In genomic region chrX:103157511-103158316, GRCh38 we compare ENCODE assay signal across 9 cellular contexts. TPM values are rescaled to one million over a fixed set of nuclear protein-coding genes. Genes with fewer than 3 reads are reported as not detected.
DNase-seq lines count a peak whose midpoint lies in the region; ATAC-seq, FAIRE-seq and TF ChIP-seq lines count a peak whose summit lies in the region.
"Had no signal": no experiment of that assay in that cellular context is flagged by ENCODE, and none has a peak within 500 bp of the region (broad histone marks: within the 10 kb centered on the region; RNA-seq: fewer than 3 reads in every experiment).

No MANE protein-coding gene starts in this region.

- TF ChIP-seq CTCF in D721Med (IDR thresholded peaks at IDR 0.05; ENCODE audit: insufficient read depth, missing control alignments) (peak; percentile 56), kidney epithelial cell (IDR thresholded peaks at IDR 0.05; ENCODE audit: insufficient read depth, low read length, poor library complexity, severe bottlenecking) (peak; percentile 66)

- no peak for DNase-seq in D721Med (ENCODE audit: insufficient read length, low spot score)
- peak; percentile 7 for DNase-seq in NCI-H1105 (lab: John Stamatoyannopoulos, UW)
- DNase-seq in amniotic stem cell (lab: John Stamatoyannopoulos, UW), result peak; percentile 3
- no peak for DNase-seq in kidney epithelial cell (ENCODE audit: low read depth)

- no peak overlapping the region for H3K4me3 ChIP-seq in kidney epithelial cell (ENCODE audit: low read depth, low read length)

- H3K27me3 ChIP-seq in kidney epithelial cell (ENCODE audit: control insufficient read depth, insufficient read depth, low read length), result no peaks in the 10 kb centered on the region

- no peaks in the 10 kb centered on the region for H3K36me3 ChIP-seq in kidney epithelial cell (ENCODE audit: control insufficient read depth, insufficient read depth, low read length)

- FAIRE-seq in D721Med (lab: Jason Lieb, UNC), result no peak

- ATAC-seq in GM18858 (IDR thresholded peaks at IDR 0.05; ENCODE audit: unreplicated experiment) (peak; percentile 65), GM21447 (IDR thresholded peaks at IDR 0.05; ENCODE audit: unreplicated experiment) (no peak), HG02840 (IDR thresholded peaks at IDR 0.05; ENCODE audit: low FRiP score, unreplicated experiment) (no peak), HG03460 (IDR thresholded peaks at IDR 0.05; ENCODE audit: unreplicated experiment) (no peak)
- ATAC-seq: naive thymus-derived CD4-positive, alpha-beta T cell had no signal

RNA-seq across cellular contexts. Expression of gene BEX4, which starts 57.2 kb away (rescaled TPM):
- total RNA-seq in kidney epithelial cell, result 80.8 and 84.0 TPM in 2 replicates

Comparison
In these comparisons a context has a peak if more than half of its experiments do, and no peak if none do; other contexts are left out.
1. DNase-seq: peak in NCI-H1105 (single experiment) and amniotic stem cell (single experiment); none in D721Med (single experiment) and kidney epithelial cell (single experiment).